ENCODE assay signal across 21 cellular contexts in the genomic region with DNA sequence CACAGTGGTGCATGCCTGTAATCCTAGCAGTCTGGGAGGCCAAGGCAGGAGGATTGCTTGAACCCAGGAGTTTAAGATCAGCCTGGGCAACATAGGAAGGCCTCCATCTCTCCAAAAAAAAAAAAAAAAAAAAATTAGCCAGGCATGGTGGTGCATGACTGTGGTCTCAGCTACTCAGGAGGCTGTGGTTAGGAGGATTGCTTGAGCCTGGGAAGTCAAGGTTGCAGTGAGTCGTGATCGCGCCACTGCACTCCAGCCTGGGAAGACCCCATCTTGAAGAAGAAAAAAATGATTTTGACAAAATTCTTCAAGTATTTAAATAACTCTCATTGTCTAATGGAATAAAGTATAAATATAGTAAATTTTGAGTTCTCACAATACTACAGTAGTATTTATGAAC.
"Had no signal": no experiment of that assay in that cellular context is flagged by ENCODE, and none has a peak within 500 bp of the region (broad histone marks: within the 10 kb centered on the region; RNA-seq: fewer than 3 reads in every experiment).

No MANE protein-coding gene starts in this region.

- DNase-seq: activated CD4-positive, alpha-beta memory T cell treated with anti-CD3 and anti-CD28 coated beads, Interleukin-2, amount 10 ng/mL, durations not matched to agents 7 days and 5 days; activated CD4-positive, alpha-beta T cell treated with anti-CD3 and anti-CD28 coated beads for 4 hours; activated CD8-positive, alpha-beta memory T cell treated with anti-CD3 and anti-CD28 coated beads, Interleukin-2, amount 10 ng/mL, durations not matched to agents 7 days and 5 days; amniotic stem cell; body of pancreas; effector memory CD8-positive, alpha-beta T cell; foreskin fibroblast; nephron progenitor cell; nucleus accumbens; stimulated activated CD4-positive, alpha-beta T cell treated with anti-CD3 and anti-CD28 coated beads, Interleukin-12 subunit alpha, Interleukin-12 subunit beta, amount 100 ng/mL, for 4 hours; stimulated activated CD4-positive, alpha-beta T cell treated with anti-CD3 and anti-CD28 coated beads, Interleukin-1b, Interleukin-23, amount 100 ng/mL, for 48 hours; stimulated activated CD8-positive, alpha-beta memory T cell treated with anti-CD3 and anti-CD28 coated beads, Interleukin-4, amount 100 ng/mL, for 48 hours; stimulated activated naive CD4-positive, alpha-beta T cell treated with Interleukin-2 at 50 U/mL for 16 hours; thyroid gland had no signal

- H3K27ac ChIP-seq: body of pancreas, hepatocyte, thyroid gland had no signal

- H3K79me2 ChIP-seq: hepatocyte had no signal

- H3K36me3 ChIP-seq: thyroid gland had no signal

- H3K4me1 ChIP-seq: body of pancreas, thyroid gland had no signal

- FAIRE-seq: islet of Langerhans had no signal

- H3K9me3 Mint-ChIP-seq: activated CD4-positive, alpha-beta memory T cell treated with anti-CD3 and anti-CD28 coated beads, Interleukin-2, amount 10 ng/mL, durations not matched to agents 7 days and 5 days; effector memory CD8-positive, alpha-beta T cell; mesothelial cell of epicardium; nephron progenitor cell; WTC11 had no signal

- H3K27me3 ChIP-seq: body of pancreas, hepatocyte, thyroid gland had no signal

- H2AFZ ChIP-seq: hepatocyte had no signal

- H3K4me2 ChIP-seq: hepatocyte had no signal

- H3K27me3 Mint-ChIP-seq: activated CD4-positive, alpha-beta memory T cell treated with anti-CD3 and anti-CD28 coated beads, Interleukin-2, amount 10 ng/mL, durations not matched to agents 7 days and 5 days; activated CD8-positive, alpha-beta memory T cell treated with anti-CD3 and anti-CD28 coated beads, Interleukin-2, amount 10 ng/mL, durations not matched to agents 7 days and 5 days; activated naive CD8-positive, alpha-beta T cell; effector memory CD8-positive, alpha-beta T cell had no signal

- ATAC-seq: activated CD8-positive, alpha-beta memory T cell treated with anti-CD3 and anti-CD28 coated beads, Interleukin-2, amount 10 ng/mL, durations not matched to agents 7 days and 5 days; body of pancreas; effector memory CD8-positive, alpha-beta T cell; left lobe of liver; WTC11 had no signal

- H3K9me3 ChIP-seq: body of pancreas, thyroid gland had no signal

- H3K36me3 Mint-ChIP-seq: activated CD8-positive, alpha-beta memory T cell treated with anti-CD3 and anti-CD28 coated beads, Interleukin-2, amount 10 ng/mL, durations not matched to agents 7 days and 5 days; activated naive CD8-positive, alpha-beta T cell; mesothelial cell of epicardium had no signal

- H3K27ac Mint-ChIP-seq: activated CD4-positive, alpha-beta memory T cell treated with anti-CD3 and anti-CD28 coated beads, Interleukin-2, amount 10 ng/mL, durations not matched to agents 7 days and 5 days; activated CD8-positive, alpha-beta memory T cell treated with anti-CD3 and anti-CD28 coated beads, Interleukin-2, amount 10 ng/mL, durations not matched to agents 7 days and 5 days; activated naive CD8-positive, alpha-beta T cell; effector memory CD8-positive, alpha-beta T cell; mesothelial cell of epicardium; nephron progenitor cell; WTC11 had no signal

- H3K4me3 Mint-ChIP-seq: activated CD4-positive, alpha-beta memory T cell treated with anti-CD3 and anti-CD28 coated beads, Interleukin-2, amount 10 ng/mL, durations not matched to agents 7 days and 5 days; activated CD8-positive, alpha-beta memory T cell treated with anti-CD3 and anti-CD28 coated beads, Interleukin-2, amount 10 ng/mL, durations not matched to agents 7 days and 5 days; activated naive CD8-positive, alpha-beta T cell; effector memory CD8-positive, alpha-beta T cell; mesothelial cell of epicardium; nephron progenitor cell; WTC11 had no signal

- H3K4me1 Mint-ChIP-seq: activated CD4-positive, alpha-beta memory T cell treated with anti-CD3 and anti-CD28 coated beads, Interleukin-2, amount 10 ng/mL, durations not matched to agents 7 days and 5 days; activated CD8-positive, alpha-beta memory T cell treated with anti-CD3 and anti-CD28 coated beads, Interleukin-2, amount 10 ng/mL, durations not matched to agents 7 days and 5 days; mesothelial cell of epicardium; nephron progenitor cell had no signal

- H3K4me3 ChIP-seq: body of pancreas, hepatocyte, lung, thyroid gland had no signal
